ENCODE assay signal across 1 cellular context in genomic region chr4:4226606-4227438, GRCh38.
TF ChIP-seq lines count a peak whose summit lies in the region.

TSS of gene OTOP1 (minus strand) at chr4:4226929. CDS start at chr4:4226864, 65 bp downstream.

TF ChIP-seq in HepG2, 621 proteins besides CTCF, POLR2A, EP300 and RAD21:
- no peak for TF ChIP-seq AGO1 (IDR thresholded peaks at IDR 0.05; ENCODE audit: low read depth, low read length, poor library complexity, severe bottlenecking)
- TF ChIP-seq CHD4 (IDR thresholded peaks at IDR 0.05; ENCODE audit: borderline replicate concordance, low read length), result no peak
